8 cellular contexts compared by ENCODE assay signal in the genomic region with DNA sequence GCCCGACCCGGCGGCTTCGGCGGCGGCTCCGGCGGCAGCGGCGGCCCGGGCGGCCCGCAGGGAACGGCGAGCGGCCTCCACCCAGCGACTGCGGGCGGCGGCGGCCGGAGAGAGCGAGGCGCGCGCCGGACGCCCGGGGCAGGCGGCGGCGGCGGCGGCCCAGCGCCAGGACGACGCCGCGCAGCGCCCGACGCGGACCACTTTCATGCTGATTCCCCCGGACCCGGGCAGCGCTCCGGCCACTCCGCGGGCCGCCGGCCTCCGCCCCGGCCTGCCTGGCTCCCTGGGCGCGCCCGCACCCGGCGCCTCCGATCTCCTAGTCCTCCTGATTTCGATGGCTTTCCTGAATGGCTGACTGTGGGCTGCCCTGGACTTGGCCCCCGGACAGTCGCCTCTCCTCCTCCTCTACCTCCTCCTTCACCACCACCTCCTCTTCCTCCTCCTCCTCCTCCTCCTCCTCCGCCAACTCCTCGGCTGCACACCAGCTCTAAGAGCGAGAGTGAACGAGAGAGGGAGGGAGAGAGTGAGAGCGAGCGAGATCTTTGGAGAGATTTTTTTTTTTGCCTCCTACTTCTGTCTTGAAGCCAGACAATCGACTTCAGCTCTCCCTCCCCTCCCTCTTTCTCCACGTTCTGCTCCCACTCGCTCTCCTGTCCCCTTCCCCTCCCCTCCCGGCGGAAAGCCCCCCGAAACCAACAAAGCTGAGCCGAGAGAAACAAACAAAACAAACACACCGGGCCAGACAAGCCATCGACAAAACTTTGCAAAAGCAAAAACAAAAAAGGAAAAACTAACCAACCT. TPM values are rescaled to one million over a fixed set of nuclear protein-coding genes. Genes with fewer than 3 reads are reported as not detected.
DNase-seq lines count a peak whose midpoint lies in the region; ATAC-seq, FAIRE-seq and TF ChIP-seq lines count a peak whose summit lies in the region.

No MANE protein-coding gene starts in this region.

- H3K27ac ChIP-seq in right cardiac atrium (ENCODE audit: low read length) (peak overlapping the region; percentile 98), skeletal muscle tissue (ENCODE audit: low read depth, low read length) (peak overlapping the region; percentile 88)

- peaks cover 80% of the 10 kb centered on the region for H3K27me3 Mint-ChIP-seq in activated CD8-positive, alpha-beta T cell treated with anti-CD3 and anti-CD28 coated beads, Interleukin-2, amount 10 ng/mL, durations not matched to agents 7 days and 5 days (ENCODE audit: low read depth)

- DNase-seq in AG10803 (ENCODE audit: low read depth): peak; percentile 66
- DNase-seq in HCEC 1CT: peak; percentile 30
- DNase-seq in activated CD8-positive, alpha-beta T cell treated with anti-CD3 and anti-CD28 coated beads, Interleukin-2, amount 10 ng/mL, durations not matched to agents 7 days and 5 days: no peak
- peak; percentile 34 to 76 (median 71) for DNase-seq in right cardiac atrium
- no peak for DNase-seq in D721Med (ENCODE audit: insufficient read length, low spot score)
- no peak for DNase-seq in midbrain (lab: John Stamatoyannopoulos, UW)

- no peaks in the 10 kb centered on the region for H3K9me3 ChIP-seq in right cardiac atrium (ENCODE audit: control insufficient read depth, low read length)
- H3K9me3 ChIP-seq in skeletal muscle tissue (ENCODE audit: control insufficient read depth in 3 of 3, low read length in 3 of 3): no peaks in the 10 kb centered on the region

- H3K9me3 Mint-ChIP-seq in activated CD8-positive, alpha-beta T cell treated with anti-CD3 and anti-CD28 coated beads, Interleukin-2, amount 10 ng/mL, durations not matched to agents 7 days and 5 days (ENCODE audit: insufficient read depth): no peaks in the 10 kb centered on the region

- peaks cover 13% of the 10 kb centered on the region for H3K4me1 Mint-ChIP-seq in activated CD8-positive, alpha-beta T cell treated with anti-CD3 and anti-CD28 coated beads, Interleukin-2, amount 10 ng/mL, durations not matched to agents 7 days and 5 days (ENCODE audit: low read depth)

- H3K4me3 Mint-ChIP-seq in activated CD8-positive, alpha-beta T cell treated with anti-CD3 and anti-CD28 coated beads, Interleukin-2, amount 10 ng/mL, durations not matched to agents 7 days and 5 days: peak overlapping the region; percentile 38

- no peak for FAIRE-seq in D721Med (lab: Jason Lieb, UNC)

- TF ChIP-seq CTCF in AG10803 (conservative IDR thresholded peaks at IDR 0.05; ENCODE audit: low read length): no peak
- no peak for TF ChIP-seq CTCF in D721Med (IDR thresholded peaks at IDR 0.05; ENCODE audit: insufficient read depth, missing control alignments)

- peak overlapping the region; percentile 78 to 97 (median 86) for H3K9ac ChIP-seq in skeletal muscle tissue (ENCODE audit: low read depth in 1 of 3, low read length in 3 of 3)

- intact Hi-C loops in right cardiac atrium (cut with DNase I): loop anchor here in 1 of 4 donors (10.0 kb wide), 1 partner anchor 857 kb away; no protein-coding TSS in a partner anchor

- peaks cover 10% of the 10 kb centered on the region for H3K36me3 Mint-ChIP-seq in activated CD8-positive, alpha-beta T cell treated with anti-CD3 and anti-CD28 coated beads, Interleukin-2, amount 10 ng/mL, durations not matched to agents 7 days and 5 days (ENCODE audit: low read depth)

- no peaks in the 10 kb centered on the region for H3K4me1 ChIP-seq in right cardiac atrium (ENCODE audit: control insufficient read depth, insufficient read depth, low read length)
- H3K4me1 ChIP-seq in skeletal muscle tissue (ENCODE audit: control insufficient read depth in 3 of 3, insufficient read depth in 3 of 3, low read length in 3 of 3): peaks cover 22 to 36% (median 34%) of the 10 kb centered on the region in 3 donors

- POLR2A ChIA-PET in activated CD8-positive, alpha-beta T cell treated with anti-CD3 and anti-CD28 coated beads, Interleukin-2, amount 10 ng/mL, durations not matched to agents 7 days and 5 days (lab: Charles Lee): no interaction called here

- 1% methylated on average over 77 of the region's 77 CpGs for WGBS in right cardiac atrium

- CTCF ChIA-PET in activated CD8-positive, alpha-beta T cell treated with anti-CD3 and anti-CD28 coated beads, Interleukin-2, amount 10 ng/mL, durations not matched to agents 7 days and 5 days (lab: Charles Lee): no interaction called here

- no peaks in the 10 kb centered on the region for H3K27me3 ChIP-seq in right cardiac atrium (ENCODE audit: control insufficient read depth, insufficient read depth)
- peaks cover 6 to 13% (median 9%) of the 10 kb centered on the region in 3 donors for H3K27me3 ChIP-seq in skeletal muscle tissue (ENCODE audit: control insufficient read depth in 3 of 3, insufficient read depth in 3 of 3, low read length in 3 of 3)

- peak overlapping the region; percentile 93 for H3K4me3 ChIP-seq in AG10803 (ENCODE audit: low read length)
- peak overlapping the region; percentile 96 for H3K4me3 ChIP-seq in right cardiac atrium (ENCODE audit: low read length)
- H3K4me3 ChIP-seq in skeletal muscle tissue (ENCODE audit: low read length in 3 of 3): peak overlapping the region; percentile 74 to 92 (median 82)

- peak overlapping the region; percentile 73 for H3K27ac Mint-ChIP-seq in activated CD8-positive, alpha-beta T cell treated with anti-CD3 and anti-CD28 coated beads, Interleukin-2, amount 10 ng/mL, durations not matched to agents 7 days and 5 days

- ATAC-seq in activated CD8-positive, alpha-beta T cell treated with anti-CD3 and anti-CD28 coated beads, Interleukin-2, amount 10 ng/mL, durations not matched to agents 7 days and 5 days: no peak
- ATAC-seq in right cardiac atrium (no peak), HG03025 (IDR thresholded peaks at IDR 0.05; ENCODE audit: low FRiP score, unreplicated experiment) (no peak)

- peaks cover 15 to 20% (median 17%) of the 10 kb centered on the region in 3 donors for H3K36me3 ChIP-seq in skeletal muscle tissue (ENCODE audit: control insufficient read depth in 3 of 3, insufficient read depth in 3 of 3, low read length in 3 of 3)

RNA-seq across cellular contexts. Expression of gene NR2F2, which starts 0.8 kb away (rescaled TPM):
- total RNA-seq in activated CD8-positive, alpha-beta T cell treated with anti-CD3 and anti-CD28 coated beads, Interleukin-2, amount 10 ng/mL, durations not matched to agents 7 days and 5 days: not detected
- total RNA-seq in right cardiac atrium (10 to 100 TPM; 44.3 to 68.6 (median 54.8) TPM), skeletal muscle tissue (12.0 TPM)
- 43.0 TPM for polyA plus RNA-seq in right cardiac atrium

Comparison
In these comparisons a context has a peak if more than half of its experiments do, and no peak if none do; other contexts are left out.
1. DNase-seq: peak in AG10803 (single experiment), HCEC 1CT (single experiment) and right cardiac atrium (3 of 3); none in activated CD8-positive, alpha-beta T cell treated with anti-CD3 and anti-CD28 coated beads, Interleukin-2, amount 10 ng/mL, durations not matched to agents 7 days and 5 days (single experiment), D721Med (single experiment) and midbrain (single experiment).
2. RNA of gene NR2F2, which starts 0.8 kb away (total RNA-seq): 44.3 to 68.6 TPM in right cardiac atrium and 12.0 TPM in skeletal muscle tissue (single experiment); not detected in activated CD8-positive, alpha-beta T cell treated with anti-CD3 and anti-CD28 coated beads, Interleukin-2, amount 10 ng/mL, durations not matched to agents 7 days and 5 days; every median in the first group is over 10 times any median in the second.
3. Peak in every context shown above with its lines, with median percentiles within 50 percentile points of each other: H3K4me3 ChIP-seq.